ENCODE assay signal across 8 cellular contexts in the genomic region with DNA sequence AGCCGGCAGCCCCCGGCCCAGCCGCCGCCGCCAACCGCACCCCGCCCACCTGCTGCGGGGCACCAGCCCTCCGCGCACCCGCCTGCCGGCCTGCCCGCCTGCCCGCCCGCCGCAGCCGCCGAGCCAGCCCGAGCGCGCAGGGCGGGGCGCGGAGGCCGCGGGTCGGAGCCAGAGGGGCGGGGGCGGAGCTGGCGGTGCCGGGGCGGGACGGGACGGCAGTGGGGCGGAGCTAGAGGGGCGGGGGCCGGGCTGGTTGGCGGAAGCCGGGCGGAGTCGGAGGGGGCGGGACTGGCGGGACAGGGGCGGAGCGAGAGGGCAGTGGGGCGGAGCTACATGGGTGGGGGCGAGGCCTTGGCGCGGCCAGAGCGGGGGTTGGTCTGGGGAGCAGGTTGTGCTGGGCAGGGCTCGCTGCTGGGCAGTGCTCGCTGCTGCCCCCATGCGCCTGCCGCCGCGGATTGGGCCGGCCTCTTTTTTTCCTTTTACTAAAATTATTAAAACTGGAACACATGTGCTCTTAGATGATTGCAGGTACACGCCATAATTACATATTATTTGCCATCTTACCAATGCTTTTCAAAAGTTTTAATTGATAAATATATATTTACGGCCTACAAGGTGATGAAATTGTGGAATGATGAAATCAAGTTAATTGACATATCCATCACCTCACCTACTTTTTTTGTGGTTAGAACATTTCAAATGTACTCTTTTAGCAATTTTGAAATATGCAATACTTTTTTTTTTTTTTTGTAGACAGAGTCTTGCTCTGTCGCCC. TPM values are rescaled to one million over a fixed set of nuclear protein-coding genes. Genes with fewer than 3 reads are reported as not detected.
DNase-seq lines count a peak whose midpoint lies in the region; ATAC-seq lines count a peak whose summit lies in the region.

A gene (minus strand): TSS at position 140 of the 775 bp plus-strand sequence. CDS start 177 bp downstream, outside the sequence.

- H3K9me3 Mint-ChIP-seq in activated CD8-positive, alpha-beta memory T cell treated with anti-CD3 and anti-CD28 coated beads, Interleukin-2, amount 10 ng/mL, durations not matched to agents 7 days and 5 days (ENCODE audit: low read depth): no peaks in the 10 kb centered on the region

- CTCF ChIA-PET in activated CD8-positive, alpha-beta memory T cell treated with anti-CD3 and anti-CD28 coated beads, Interleukin-2, amount 10 ng/mL, durations not matched to agents 7 days and 5 days (lab: Charles Lee): interaction anchor here (0.6 to 2.2 kb wide), 10 partner anchors 14 to 209 kb away, joined by 3 to 7 read pairs (median 4); a partner anchor contains a TSS

- DNase-seq in COLO668 (lab: John Stamatoyannopoulos, UW; ENCODE audit: unreplicated experiment) (peak; percentile 89), HT-29 (ENCODE audit: low spot score) (peak; percentile 92), NOMO-1 (lab: John Stamatoyannopoulos, UW; ENCODE audit: unreplicated experiment in 2 of 2) (peak; percentile 84 to 93)
- DNase-seq in activated CD8-positive, alpha-beta memory T cell treated with anti-CD3 and anti-CD28 coated beads, Interleukin-2, amount 10 ng/mL, durations not matched to agents 7 days and 5 days: peak; percentile 95
- peak; percentile 98 for DNase-seq in stimulated activated CD8-positive, alpha-beta memory T cell treated with anti-CD3 and anti-CD28 coated beads, Interleukin-15, amount 100 ng/mL, for 24 hours (ENCODE audit: low read depth)

- H3K4me1 ChIP-seq in endocrine pancreas (ENCODE audit: control insufficient read depth, insufficient read depth, low read length) (no peaks in the 10 kb centered on the region), mesodermal cell (ENCODE audit: control insufficient read depth, insufficient read depth, low read length, poor library complexity, severe bottlenecking) (peaks cover 6% of the 10 kb centered on the region)

- no peaks in the 10 kb centered on the region for H3K36me3 ChIP-seq in endocrine pancreas (ENCODE audit: control insufficient read depth, insufficient read depth, low read length)
- no peaks in the 10 kb centered on the region for H3K36me3 ChIP-seq in mesodermal cell (ENCODE audit: control insufficient read depth, insufficient read depth, low read length)

- peak; percentile 64 for ATAC-seq in GM19467 (IDR thresholded peaks at IDR 0.05; ENCODE audit: unreplicated experiment)
- peak; percentile 89 for ATAC-seq in activated CD8-positive, alpha-beta memory T cell treated with anti-CD3 and anti-CD28 coated beads, Interleukin-2, amount 10 ng/mL, durations not matched to agents 7 days and 5 days

- H3K4me3 ChIP-seq in endocrine pancreas (ENCODE audit: control insufficient read depth, insufficient read depth, low read length) (peak within 1 kb of the TSS; percentile 48), mesodermal cell (ENCODE audit: extremely low read depth, insufficient read depth, low read length, poor library complexity, severe bottlenecking) (peak within 1 kb of the TSS; percentile 65)

- peak within 1 kb of the TSS; percentile 66 for H3K9ac ChIP-seq in endocrine pancreas (ENCODE audit: control insufficient read depth, insufficient read depth, low read length)

- H3K9me3 ChIP-seq in endocrine pancreas (ENCODE audit: control insufficient read depth, low read length) (no peaks in the 10 kb centered on the region), mesodermal cell (ENCODE audit: control insufficient read depth, low read length) (no peaks in the 10 kb centered on the region)

- WGBS in mesodermal cell (ENCODE audit: insufficient coverage in 2 of 2), 2 experiments: 0 to 11% methylated on average over 6 to 9 of the region's 60 CpGs

- no peaks in the 10 kb centered on the region for H3K27me3 Mint-ChIP-seq in activated CD8-positive, alpha-beta memory T cell treated with anti-CD3 and anti-CD28 coated beads, Interleukin-2, amount 10 ng/mL, durations not matched to agents 7 days and 5 days

- H3K27me3 ChIP-seq in endocrine pancreas (ENCODE audit: control insufficient read depth, insufficient read depth, low read length): no peaks in the 10 kb centered on the region

- H3K36me3 Mint-ChIP-seq in activated CD8-positive, alpha-beta memory T cell treated with anti-CD3 and anti-CD28 coated beads, Interleukin-2, amount 10 ng/mL, durations not matched to agents 7 days and 5 days: no peaks in the 10 kb centered on the region

- peak within 1 kb of the TSS; percentile 80 for H3K4me3 Mint-ChIP-seq in activated CD8-positive, alpha-beta memory T cell treated with anti-CD3 and anti-CD28 coated beads, Interleukin-2, amount 10 ng/mL, durations not matched to agents 7 days and 5 days

- peaks cover 25% of the 10 kb centered on the region for H3K4me1 Mint-ChIP-seq in activated CD8-positive, alpha-beta memory T cell treated with anti-CD3 and anti-CD28 coated beads, Interleukin-2, amount 10 ng/mL, durations not matched to agents 7 days and 5 days

- H3K27ac ChIP-seq in mesodermal cell (ENCODE audit: low read depth, low read length, severe bottlenecking): no peak within 1 kb of the TSS

- H3K27ac Mint-ChIP-seq in activated CD8-positive, alpha-beta memory T cell treated with anti-CD3 and anti-CD28 coated beads, Interleukin-2, amount 10 ng/mL, durations not matched to agents 7 days and 5 days: peak within 1 kb of the TSS; percentile 78

RNA-seq across cellular contexts. Expression of the gene that starts here (rescaled TPM):
- 118 and 146 TPM in 2 replicates for total RNA-seq in HT-29 (2014; rRNA removed; shearing (Covaris generic))
- 10 to 100 TPM; 76.8 to 93.4 TPM for total RNA-seq in activated CD8-positive, alpha-beta memory T cell treated with anti-CD3 and anti-CD28 coated beads, Interleukin-2, amount 10 ng/mL, durations not matched to agents 7 days and 5 days
- 54.4 TPM for polyA plus RNA-seq in mesodermal cell (2013, experiment 1 of 2)
- 46.7 TPM for polyA plus RNA-seq in mesodermal cell (2013, experiment 2 of 2)
